11 cellular contexts compared by ENCODE assay signal in the genomic region with DNA sequence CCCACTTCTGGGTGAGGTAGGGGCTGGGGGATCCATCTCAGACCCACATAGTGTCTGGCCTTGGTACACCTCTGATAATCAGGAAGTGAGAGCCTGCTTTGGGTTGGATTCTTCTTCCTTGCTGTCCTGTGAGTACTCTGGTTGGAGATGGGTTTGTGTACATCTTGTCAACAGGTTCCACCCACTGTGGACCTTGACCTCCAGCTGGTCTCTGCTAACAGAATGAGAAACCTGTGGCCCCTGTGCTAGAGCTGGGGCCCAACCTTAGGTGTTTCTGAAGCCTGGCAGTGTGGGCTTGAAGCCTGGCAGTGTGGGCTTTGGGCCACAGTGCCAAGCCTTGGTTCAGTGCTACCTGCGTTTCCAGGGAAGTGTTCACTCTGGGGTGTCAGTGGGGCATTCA. TPM values are rescaled to one million over a fixed set of nuclear protein-coding genes. Genes with fewer than 3 reads are reported as not detected.
DNase-seq lines count a peak whose midpoint lies in the region; ATAC-seq, FAIRE-seq and TF ChIP-seq lines count a peak whose summit lies in the region.
"Had no signal": no experiment of that assay in that cellular context is flagged by ENCODE, and none has a peak within 500 bp of the region (broad histone marks: within the 10 kb centered on the region; RNA-seq: fewer than 3 reads in every experiment).

No MANE protein-coding gene starts in this region.

- ATAC-seq in T-cell (replicated peaks in 1 of 4) (no peak), HG02885 (IDR thresholded peaks at IDR 0.05; ENCODE audit: poor library complexity, unreplicated experiment) (no peak), aorta (ENCODE audit: low FRiP score) (no peak)

- peak; percentile 20 for DNase-seq in SIG-M5 treated with dmso at 0.1 percent for 504 hours (lab: John Stamatoyannopoulos, UW; ENCODE audit: unreplicated experiment)
- DNase-seq in SIG-M5 (lab: John Stamatoyannopoulos, UW): no peak
- no peak for DNase-seq in T-cell
- DNase-seq in hepatocyte (ENCODE audit: low spot score): peak; percentile 82
- DNase-seq in small intestine: peak; percentile 96
- DNase-seq in aorta: no peak
- no peak for DNase-seq in EL
- DNase-seq: NCI-H146 had no signal

- FAIRE-seq in small intestine (lab: Jason Lieb, UNC): no peak

- no peaks in the 10 kb centered on the region for H3K9me3 ChIP-seq in hepatocyte (ENCODE audit: low read depth)
- no peaks in the 10 kb centered on the region for H3K9me3 ChIP-seq in small intestine (ENCODE audit: control insufficient read depth, low read depth)
- H3K9me3 ChIP-seq in aorta (ENCODE audit: control insufficient read depth, low read length): no peaks in the 10 kb centered on the region

- peak overlapping the region; percentile 41 to 92 (median 51) for H3K4me3 Mint-ChIP-seq in T-cell

- no peaks in the 10 kb centered on the region for H3K36me3 Mint-ChIP-seq in T-cell

- no peak for TF ChIP-seq CTCF in hepatocyte (IDR thresholded peaks at IDR 0.05; ENCODE audit: poor library complexity)

- H3K79me2 ChIP-seq in hepatocyte: peaks cover 40% of the 10 kb centered on the region

- H4K20me1 ChIP-seq in hepatocyte (ENCODE audit: insufficient read depth, poor library complexity, severe bottlenecking): no peaks in the 10 kb centered on the region

- no peaks in the 10 kb centered on the region for H3K27me3 Mint-ChIP-seq in T-cell

- H2AFZ ChIP-seq in hepatocyte: no peak overlapping the region

- no peaks in the 10 kb centered on the region for H3K36me3 ChIP-seq in hepatocyte (replicated peaks; ENCODE audit: insufficient read depth, low read depth)
- H3K36me3 ChIP-seq in small intestine (ENCODE audit: control insufficient read depth in 2 of 2, insufficient read depth in 2 of 2, low read length in 2 of 2): no peaks in the 10 kb centered on the region
- no peaks in the 10 kb centered on the region for H3K36me3 ChIP-seq in aorta (ENCODE audit: control insufficient read depth in 1 of 2, insufficient read depth in 2 of 2, low read length in 1 of 2)

- H3K27me3 ChIP-seq in hepatocyte (no peaks in the 10 kb centered on the region), small intestine (ENCODE audit: control insufficient read depth in 2 of 2, insufficient read depth in 2 of 2, low read length in 2 of 2) (no peaks in the 10 kb centered on the region), aorta (ENCODE audit: control insufficient read depth in 1 of 2, insufficient read depth in 2 of 2, low read length in 1 of 2) (no peaks in the 10 kb centered on the region)

- 100% methylated on average over 1 of the region's 1 CpG for WGBS in hepatocyte (ENCODE audit: low lambda C conversion rate, missing lambda C conversion rate)
- 0 to 65% (median 25%) methylated on average over 1 of the region's 1 CpG for WGBS in small intestine, 3 donors
- 69 to 77% methylated on average over 1 of the region's 1 CpG for WGBS in aorta, 2 donors

- H3K4me1 ChIP-seq in hepatocyte (ENCODE audit: insufficient read depth) (peaks cover 35% of the 10 kb centered on the region), small intestine (ENCODE audit: control insufficient read depth in 2 of 2, insufficient read depth in 1 of 2, low read depth in 1 of 2, low read length in 1 of 2) (peaks cover 4 to 10% of the 10 kb centered on the region in 2 donors), aorta (ENCODE audit: control insufficient read depth in 1 of 2, insufficient read depth in 2 of 2, low read length in 2 of 2) (peaks cover 0 to 3% of the 10 kb centered on the region in 2 donors)

- intact Hi-C loops in aorta (cut with DNase I): loop anchor here in 1 of 2 donors (5.0 kb wide), 1 partner anchor 45 kb away; no protein-coding TSS in a partner anchor

- no peaks in the 10 kb centered on the region for H3K9me3 Mint-ChIP-seq in T-cell

- CTCF ChIA-PET in T-cell (lab: Charles Lee): interaction anchor here in 1 of 2 donors (1.4 kb wide), 1 partner anchor 64 kb away, joined by 3 read pairs; no protein-coding TSS in a partner anchor

- peak overlapping the region; percentile 97 for H3K4me2 ChIP-seq in hepatocyte

- H3K27ac ChIP-seq in hepatocyte: peak overlapping the region; percentile 70
- peak overlapping the region; percentile 86 to 93 for H3K27ac ChIP-seq in small intestine (ENCODE audit: low read depth in 1 of 2, low read length in 1 of 2)
- H3K27ac ChIP-seq in aorta (ENCODE audit: low read depth in 1 of 2, low read length in 2 of 2): no peak overlapping the region

- peaks cover 44 to 50% (median 45%) of the 10 kb centered on the region in 3 donors for H3K4me1 Mint-ChIP-seq in T-cell

- peak overlapping the region; percentile 66 to 72 for H3K27ac Mint-ChIP-seq in T-cell

- POLR2A ChIA-PET in T-cell (lab: Charles Lee): interaction anchor here in 1 of 2 donors (0.7 kb wide), 1 partner anchor 13 kb away, joined by 4 read pairs; no protein-coding TSS in a partner anchor

- H3K4me3 ChIP-seq in hepatocyte: no peak overlapping the region
- peak overlapping the region in 1 of 2 donors; percentile 18 for H3K4me3 ChIP-seq in small intestine (ENCODE audit: low read depth in 1 of 2, low read length in 2 of 2)
- H3K4me3 ChIP-seq in aorta (ENCODE audit: low read length in 2 of 2): no peak overlapping the region

- H3K9me2 ChIP-seq in hepatocyte (replicated peaks; ENCODE audit: insufficient read depth): no peaks in the 10 kb centered on the region

RNA-seq across cellular contexts. Expression of gene ZBTB48, which starts 2.6 kb away (rescaled TPM):
- total RNA-seq in T-cell (10 to 100 TPM; 42.2 to 82.3 (median 70.3) TPM), hepatocyte (22.9 and 24.3 TPM in 2 replicates), aorta (10 to 100 TPM; 20.6 to 29.9 TPM)
- polyA plus RNA-seq in hepatocyte (24.8 and 25.3 TPM in 2 replicates), small intestine (100 to 1,000 TPM in 2 of 3 donors, 10 to 100 TPM in 1; 19.9 to 164 (median 121) TPM), aorta (100 to 1,000 TPM in 1 of 2 donors, 10 to 100 TPM in 1; 25.2 to 204 TPM)

RNA-seq across cellular contexts. Expression of gene KLHL21, which starts 20.3 kb away (rescaled TPM):
- total RNA-seq in T-cell (10 to 100 TPM; 21.9 to 72.3 (median 61.6) TPM), hepatocyte (17.7 and 20.6 TPM in 2 replicates), aorta (10 to 100 TPM; 37.5 to 38.3 TPM)
- polyA plus RNA-seq in hepatocyte (16.7 and 20.0 TPM in 2 replicates), small intestine (10 to 100 TPM in 1 of 3 donors, 1 to 10 TPM in 2; 3.1 to 10.5 (median 4.1) TPM), aorta (10 to 100 TPM; 10.8 to 38.0 TPM)

RNA-seq across cellular contexts. Expression of gene TAS1R1, which starts 27.3 kb away (rescaled TPM):
- total RNA-seq in T-cell (not detected), hepatocyte (not detected in 2 replicates), aorta (not detected)
- polyA plus RNA-seq in hepatocyte (not detected in 2 replicates), small intestine (under 1 TPM in 2 of 3 donors, not detected in 1; 0.13 to 0.27 TPM), aorta (1 to 10 TPM in 1 of 2 donors, not detected in 1; 1.3 TPM)
- total RNA-seq: dermis microvascular lymphatic vessel endothelial cell, Right ventricle myocardium superior had no signal

RNA-seq across cellular contexts. Expression of gene NOL9, which starts 28.1 kb away (rescaled TPM):
- total RNA-seq in T-cell (10 to 100 TPM; 48.6 to 66.6 (median 58.7) TPM), hepatocyte (21.6 and 25.1 TPM in 2 replicates), aorta (10 to 100 TPM; 25.9 to 27.0 TPM)
- polyA plus RNA-seq in hepatocyte (7.8 and 13.7 TPM in 2 replicates), small intestine (1 to 10 TPM; 1.6 to 5.9 (median 2.0) TPM), aorta (1 to 10 TPM; 1.9 to 6.5 TPM)

RNA-seq across cellular contexts. Expression of gene PHF13, which starts 31.2 kb away (rescaled TPM):
- total RNA-seq in T-cell: 10 to 100 TPM in 3 of 5 donors, 1 to 10 TPM in 2; 6.0 to 12.7 (median 11.9) TPM
- total RNA-seq in hepatocyte: 10.0 and 11.4 TPM in 2 replicates
- polyA plus RNA-seq in hepatocyte: 9.6 and 12.5 TPM in 2 replicates
- polyA plus RNA-seq in small intestine: 1 to 10 TPM; 4.0 to 5.0 (median 4.6) TPM
- 10 to 100 TPM; 19.0 to 19.3 TPM for total RNA-seq in aorta
- 10 to 100 TPM in 1 of 2 donors, 1 to 10 TPM in 1; 3.6 to 10.8 TPM for polyA plus RNA-seq in aorta

Comparison
In these comparisons a context has a peak if more than half of its experiments do, and no peak if none do; other contexts are left out.
1. DNase-seq: peak in SIG-M5 treated with dmso at 0.1 percent for 504 hours (single experiment), hepatocyte (single experiment) and small intestine (single experiment); none in SIG-M5 (single experiment), T-cell (0 of 34), aorta (0 of 2) and EL (single experiment).
2. H3K27ac ChIP-seq: peak in hepatocyte (single experiment) and small intestine (2 of 2); none in aorta (0 of 2).